ENCODE assay signal across 8 cellular contexts in the genomic region with DNA sequence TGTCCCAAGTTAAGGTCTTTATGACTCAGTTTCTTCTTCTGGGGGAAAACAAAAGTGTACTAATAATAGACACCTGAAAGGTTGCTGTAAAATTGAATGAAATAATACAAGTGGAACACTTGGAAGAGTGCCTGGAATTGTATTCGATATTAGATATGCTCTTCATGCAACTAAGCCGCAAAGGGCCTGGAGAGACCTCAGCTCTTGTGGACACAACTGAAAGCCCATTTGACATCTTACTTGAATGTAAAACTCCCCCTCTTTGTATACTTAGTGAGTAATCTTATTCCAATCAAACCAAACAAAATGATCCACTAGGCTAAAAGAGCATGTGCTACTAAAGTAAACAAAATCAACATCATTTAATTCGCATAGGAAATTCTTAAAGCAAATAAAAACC. TPM values are rescaled to one million over a fixed set of nuclear protein-coding genes. Genes with fewer than 3 reads are reported as not detected.
DNase-seq lines count a peak whose midpoint lies in the region; ATAC-seq, FAIRE-seq and TF ChIP-seq lines count a peak whose summit lies in the region.

No MANE protein-coding gene starts in this region.

- 62% methylated on average over 3 of the region's 3 CpGs for WGBS in GM12878 (ENCODE audit: insufficient coverage, insufficient replicate concordance, low lambda C conversion rate, missing lambda C conversion rate)

- BruUV-seq in GM12878 (replicated peaks; lab: Mats Ljungman, UMichigan): no TSS peak

- H3K9ac ChIP-seq in GM12878 (ENCODE audit: control insufficient read depth, insufficient read depth, low read length): no peak overlapping the region

- peaks cover 12 to 27% (median 17%) of the 10 kb centered on the region in 4 donors for H3K4me1 Mint-ChIP-seq in CD4-positive, alpha-beta memory T cell
- H3K4me1 Mint-ChIP-seq in naive B cell: peaks cover 4 to 12% (median 9%) of the 10 kb centered on the region in 3 donors

- H4K20me1 ChIP-seq in GM12878 (ENCODE audit: control insufficient read depth, insufficient read depth): no peaks in the 10 kb centered on the region

- RAD21 ChIA-PET in GM12878 (lab: Charles Lee; ENCODE audit: unreplicated experiment): interaction anchor here (1.6 kb wide), 1 partner anchor 432 kb away, joined by 4 read pairs; no protein-coding TSS in a partner anchor

- H3K4me3 ChIP-seq in CD4-positive, alpha-beta memory T cell (ENCODE audit: low read length in 2 of 2): peak overlapping the region in 1 of 2 donors; percentile 60
- H3K4me3 ChIP-seq in GM12878: peak overlapping the region; percentile 28; the same call in 1 of the 2 replicates

- no peaks in the 10 kb centered on the region for H3K27me3 ChIP-seq in CD4-positive, alpha-beta memory T cell (ENCODE audit: insufficient read depth, low read length)
- no peaks in the 10 kb centered on the region for H3K27me3 ChIP-seq in GM12878 (replicated peaks in 1 of 2; ENCODE audit: control insufficient read depth in 2 of 2, insufficient read depth in 2 of 2, low read length in 1 of 2)

- DNase-seq in CD4-positive, alpha-beta memory T cell: no peak
- DNase-seq in LHCN-M2 (ENCODE audit: low read depth): peak; percentile 18
- no peak for DNase-seq in GM12878 (ENCODE audit: low read depth, low spot score)
- DNase-seq in naive B cell: no peak
- DNase-seq in activated effector memory CD4-positive, alpha-beta T cell treated with anti-CD3 and anti-CD28 coated beads, Interleukin-2, amount 50 U/mL, for 16 hours: no peak
- DNase-seq in effector CD4-positive, alpha-beta T cell: no peak
- DNase-seq in NOMO-1 treated with DMSO at 0.1 percent for 48 hours (lab: John Stamatoyannopoulos, UW; ENCODE audit: unreplicated experiment): no peak

- ATAC-seq in GM12878: no peak
- no peak for ATAC-seq in naive B cell (ENCODE audit: low read depth in 2 of 2)
- ATAC-seq in GM21367 (IDR thresholded peaks at IDR 0.05; ENCODE audit: unreplicated experiment): no peak

- no peaks in the 10 kb centered on the region for H3K36me3 ChIP-seq in CD4-positive, alpha-beta memory T cell (ENCODE audit: insufficient read depth, low read length)
- no peaks in the 10 kb centered on the region for H3K36me3 ChIP-seq in GM12878 (ENCODE audit: control insufficient read depth in 2 of 2, insufficient read depth in 2 of 2, low read length in 1 of 2)

- FAIRE-seq in GM12878 (lab: Jason Lieb, UNC): no peak

- TF ChIP-seq EP300 in GM12878 (IDR thresholded peaks at IDR 0.05; ENCODE audit: borderline replicate concordance in 1 of 2, control insufficient read depth in 1 of 2, low read depth in 2 of 2, low read length in 2 of 2): no peak

- H3K9me3 Mint-ChIP-seq in CD4-positive, alpha-beta memory T cell: no peaks in the 10 kb centered on the region
- H3K9me3 Mint-ChIP-seq in naive B cell: no peaks in the 10 kb centered on the region

- TF ChIP-seq POLR2A in GM12878 (IDR thresholded peaks at IDR 0.05; ENCODE audit: low read depth, low read length): no peak

- H3K79me2 ChIP-seq in GM12878 (ENCODE audit: control insufficient read depth, insufficient read depth, low read length): no peaks in the 10 kb centered on the region

- peak overlapping the region; percentile 71 for H3K4me2 ChIP-seq in GM12878 (ENCODE audit: control insufficient read depth, insufficient read depth)

- H3K27me3 Mint-ChIP-seq in CD4-positive, alpha-beta memory T cell: no peaks in the 10 kb centered on the region
- H3K27me3 Mint-ChIP-seq in naive B cell: peaks cover 0 to 10% (median 9%) of the 10 kb centered on the region in 3 donors

- in situ Hi-C loops in GM12878 (cut with MboI): no loop called here

- no peak for TF ChIP-seq RAD21 in GM12878 (IDR thresholded peaks at IDR 0.05; ENCODE audit: insufficient read depth, low read depth, low read length)

- no peak for TF ChIP-seq CTCF in GM12878 (IDR thresholded peaks at IDR 0.05 in 2 of 3, conservative IDR thresholded peaks at IDR 0.05 in 1 of 3; ENCODE audit: control insufficient read depth in 2 of 3, extremely low read depth in 1 of 3, insufficient read depth in 1 of 3, low read depth in 3 of 3, low read length in 3 of 3)

- SMC1A ChIA-PET in GM12878 (lab: Charles Lee; ENCODE audit: uncharacterized antibody, unreplicated experiment): no interaction called here

- peak overlapping the region; percentile 69 for H3K27ac ChIP-seq in CD4-positive, alpha-beta memory T cell (ENCODE audit: low read depth, low read length)
- no peak overlapping the region for H3K27ac ChIP-seq in GM12878 (ENCODE audit: control insufficient read depth, insufficient read depth)

- CTCF ChIA-PET in CD4-positive, alpha-beta memory T cell (lab: Charles Lee; ENCODE audit: partially characterized antibody): interaction anchor here (4.3 kb wide), 1 partner anchor 826 kb away, joined by 37 read pairs; the partner anchor contains the start of gene PLRG1
- CTCF ChIA-PET in GM12878 (lab: Yijun Ruan, JAX): interaction anchor here (1.3 kb wide), 1 partner anchor 825 kb away, joined by 3 read pairs; no protein-coding TSS in a partner anchor

- peak overlapping the region; percentile 95 to 99 (median 96) for H3K27ac Mint-ChIP-seq in CD4-positive, alpha-beta memory T cell
- H3K27ac Mint-ChIP-seq in naive B cell: peak overlapping the region; percentile 92 to 99 (median 97)

- H2AFZ ChIP-seq in GM12878 (ENCODE audit: control insufficient read depth, low read depth, low read length): peak overlapping the region; percentile 96

- H3K4me3 Mint-ChIP-seq in CD4-positive, alpha-beta memory T cell: peak overlapping the region; percentile 86 to 92 (median 90)
- H3K4me3 Mint-ChIP-seq in naive B cell: peak overlapping the region; percentile 35 to 94 (median 94)

- POLR2A ChIA-PET in CD4-positive, alpha-beta memory T cell (lab: Charles Lee; ENCODE audit: partially characterized antibody): no interaction called here
- POLR2A ChIA-PET in GM12878 (lab: Charles Lee): no interaction called here

- no peaks in the 10 kb centered on the region for H3K9me3 ChIP-seq in CD4-positive, alpha-beta memory T cell (ENCODE audit: control insufficient read depth in 1 of 2, low read length in 2 of 2)
- no peaks in the 10 kb centered on the region for H3K9me3 ChIP-seq in GM12878 (replicated peaks; ENCODE audit: control insufficient read depth, insufficient read depth, low read length)

- peaks cover 15% of the 10 kb centered on the region for H3K4me1 ChIP-seq in CD4-positive, alpha-beta memory T cell (ENCODE audit: insufficient read depth, low read length)
- H3K4me1 ChIP-seq in GM12878 (ENCODE audit: control insufficient read depth, insufficient read depth, low read length): peaks cover 3% of the 10 kb centered on the region; the same call in 1 of the 2 replicates

- H3K36me3 Mint-ChIP-seq in CD4-positive, alpha-beta memory T cell: peaks cover 0 to 2% of the 10 kb centered on the region in 2 donors
- no peaks in the 10 kb centered on the region for H3K36me3 Mint-ChIP-seq in naive B cell

- intact Hi-C loops in CD4-positive, alpha-beta memory T cell (cut with micrococcal nuclease): no loop called here
- intact Hi-C loops in GM12878 (cut with micrococcal nuclease; ENCODE audit: unreplicated experiment): loop anchor here (10.0 kb wide), 2 partner anchors 578 to 752 kb away; partner anchors contain the start of gene CTSO

TF ChIP-seq in GM12878, 131 proteins besides CTCF, POLR2A, EP300 and RAD21 (continues in another document):
- TF ChIP-seq CHD4 (IDR thresholded peaks at IDR 0.05): no peak
- no peak for TF ChIP-seq HCFC1 (IDR thresholded peaks at IDR 0.05; ENCODE audit: low read length)
- TF ChIP-seq ZSCAN29 (IDR thresholded peaks at IDR 0.05): no peak
- TF ChIP-seq PBX3 (IDR thresholded peaks at IDR 0.05; ENCODE audit: insufficient replicate concordance, low read depth, low read length): no peak

RNA-seq across cellular contexts. Expression of gene MAP9, which starts 0.5 kb away (rescaled TPM):
- total RNA-seq in CD4-positive, alpha-beta memory T cell: 1 to 10 TPM; 5.8 to 7.9 TPM
- 1 to 10 TPM; 4.7 to 4.9 TPM for polyA plus RNA-seq in CD4-positive, alpha-beta memory T cell
- total RNA-seq in LHCN-M2 (2014; rRNA removed) (2.9 and 3.3 TPM in 2 replicates), GM12878 (2014; rRNA removed) (1.2 and 2.1 TPM in 2 replicates), GM12878 (2014; rRNA removed; fragmentation: Illumina TruSeq; extraction: Trizol) (2.9 and 3.6 TPM in 2 replicates), GM12878 (2021) (4.7 and 4.9 TPM in 2 replicates)
- 1.2 TPM for polyA plus RNA-seq in LHCN-M2 (2012)
- total RNA-seq in GM12878 (2013; cell fraction: nucleolus; rRNA removed): 13.5 and 14.3 TPM in 2 replicates
- polyA plus RNA-seq in GM12878 (2011; ENCODE audit: low read depth): 0.26 TPM
- polyA plus RNA-seq in GM12878 (2011; rRNA removed) (4.1 and 7.8 TPM in 2 replicates), GM12878 (2014; fragmentation: Illumina TruSeq; extraction: Trizol) (4.7 and 4.8 TPM in 2 replicates), GM12878 (2014; fragmentation: Nextera tagmentation; extraction: Ambion mirVana) (1 to 10 TPM; 3.2 to 6.1 TPM), GM12878 (2014; rRNA removed) (1.3 and 1.9 TPM in 2 replicates), GM12878 (2016; fragmentation: Nextera tagmentation; extraction: Ambion mirVana) (1 to 10 TPM; 4.4 to 7.0 TPM), naive B cell (ENCODE audit: low read depth in 6 of 6) (10 to 100 TPM in 2 of 6 donors, 1 to 10 TPM in 4; 4.3 to 13.7 (median 7.8) TPM)
- polyA plus RNA-seq in GM12878 (2011; cell fraction: cytosol; rRNA removed): 0.97 and 1.2 TPM in 2 replicates
- polyA plus RNA-seq in GM12878 (2011; cell fraction: nucleus; rRNA removed): 4.8 and 4.9 TPM in 2 replicates
- 1.2 and 2.3 TPM in 2 replicates for polyA plus RNA-seq in GM12878 (2012)
- 2.7 and 4.4 TPM in 2 replicates for polyA minus RNA-seq in GM12878 (2011; rRNA and poly(A)+ RNA removed)
- polyA minus RNA-seq in GM12878 (2011; cell fraction: cytosol; rRNA and poly(A)+ RNA removed): 1.5 and 1.9 TPM in 2 replicates
- 7.1 and 13.9 TPM in 2 replicates for polyA minus RNA-seq in GM12878 (2011; cell fraction: nucleus; rRNA and poly(A)+ RNA removed)
